8 cellular contexts compared by ENCODE assay signal in the genomic region with DNA sequence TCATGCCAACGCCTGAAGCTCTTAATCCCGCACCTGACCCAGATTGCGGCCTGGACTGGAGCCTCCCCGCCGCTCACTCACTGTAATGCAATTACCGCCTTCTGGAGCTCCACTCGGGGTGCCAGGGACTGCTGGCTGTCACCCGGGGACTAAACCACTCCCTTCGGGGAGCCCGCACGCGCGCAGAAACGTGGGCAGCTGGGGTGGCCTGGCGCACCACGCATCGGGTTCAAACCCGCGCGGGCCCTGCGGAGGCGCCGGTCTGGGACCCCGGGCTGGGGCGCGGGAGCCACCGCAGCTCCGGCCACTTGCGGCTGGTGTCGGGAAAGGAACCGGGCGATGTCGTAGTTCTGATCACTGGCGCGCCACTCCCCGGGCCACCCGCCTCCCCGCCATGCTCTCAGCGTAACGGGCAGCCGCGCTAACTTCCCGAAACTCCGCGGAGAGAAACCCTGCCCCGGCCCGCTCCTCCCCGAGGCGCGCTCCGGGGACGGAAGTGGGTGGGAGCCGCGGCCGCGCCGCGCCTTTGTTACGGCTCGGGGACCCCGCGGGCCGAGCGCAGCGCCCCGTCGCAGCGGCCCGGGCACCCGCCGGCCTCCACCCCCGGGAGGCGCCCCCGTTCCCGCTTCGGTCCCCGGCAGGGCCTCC.
DNase-seq lines count a peak whose midpoint lies in the region; ATAC-seq, FAIRE-seq and TF ChIP-seq lines count a peak whose summit lies in the region.

No MANE protein-coding gene starts in this region.

- peak overlapping the region; percentile 20 to 26 (median 20) for H3K27ac Mint-ChIP-seq in CD4-positive, CD25-positive, alpha-beta regulatory T cell

- H3K4me1 ChIP-seq in CD4-positive, CD25-positive, alpha-beta regulatory T cell (ENCODE audit: control insufficient read depth, insufficient read depth, low read length, poor library complexity, severe bottlenecking), result peaks cover 20% of the 10 kb centered on the region
- H3K4me1 ChIP-seq in keratinocyte (ENCODE audit: control insufficient read depth, extremely low read depth, insufficient read depth, low read length), result peaks cover 21% of the 10 kb centered on the region

- H3K36me3 Mint-ChIP-seq in CD4-positive, CD25-positive, alpha-beta regulatory T cell, result no peaks in the 10 kb centered on the region

- peak overlapping the region; percentile 95 for H3K4me2 ChIP-seq in keratinocyte (ENCODE audit: control insufficient read depth, extremely low read depth, insufficient read depth, low read depth, low read length)

- peaks cover 0 to 2% (median 0%) of the 10 kb centered on the region in 7 donors for H3K9me3 Mint-ChIP-seq in CD4-positive, CD25-positive, alpha-beta regulatory T cell

- H3K9me1 ChIP-seq in keratinocyte (ENCODE audit: control insufficient read depth, extremely low read depth, insufficient read depth, low read length), result no peaks in the 10 kb centered on the region

- peaks cover 34% of the 10 kb centered on the region for H3K27me3 Mint-ChIP-seq in CD4-positive, CD25-positive, alpha-beta regulatory T cell

- no peak for TF ChIP-seq CTCF in keratinocyte (optimal IDR thresholded peaks at IDR 0.05 in 1 of 3, IDR thresholded peaks at IDR 0.05 in 1 of 3, conservative IDR thresholded peaks at IDR 0.05 in 1 of 3; ENCODE audit: extremely low read depth in 1 of 3, insufficient read depth in 2 of 3, low read length in 3 of 3)

- no peaks in the 10 kb centered on the region for H3K9me3 ChIP-seq in CD4-positive, CD25-positive, alpha-beta regulatory T cell (ENCODE audit: control insufficient read depth in 2 of 2, low read length in 2 of 2)
- no peaks in the 10 kb centered on the region for H3K9me3 ChIP-seq in keratinocyte (ENCODE audit: control insufficient read depth, low read depth, low read length)

- H2AFZ ChIP-seq in keratinocyte (ENCODE audit: control insufficient read depth, low read length), result no peak overlapping the region

- FAIRE-seq in keratinocyte (lab: Jason Lieb, UNC), result no peak

- ATAC-seq in CD4-positive, CD25-positive, alpha-beta regulatory T cell (ENCODE audit: low read depth in 2 of 2), result peak; percentile 54 to 55
- ATAC-seq in GM19438 (IDR thresholded peaks at IDR 0.05; ENCODE audit: low read depth, unreplicated experiment) (peak; percentile 55), HG03521 (IDR thresholded peaks at IDR 0.05; ENCODE audit: unreplicated experiment) (peak; percentile 39)

- peak overlapping the region; percentile 87 for H3K9ac ChIP-seq in keratinocyte (ENCODE audit: control insufficient read depth, extremely low read depth, insufficient read depth, low read length)

- no peaks in the 10 kb centered on the region for H4K20me1 ChIP-seq in keratinocyte (ENCODE audit: control insufficient read depth, extremely low read depth, insufficient read depth, low read length)

- peaks cover 0 to 51% (median 17%) of the 10 kb centered on the region in 4 donors for H3K4me1 Mint-ChIP-seq in CD4-positive, CD25-positive, alpha-beta regulatory T cell

- in situ Hi-C loops in T47D (cut with HindIII; ENCODE audit: low pct_unique_long_range_greater_than_20kb, low sequenced_read_pairs), result no loop called here

- peak overlapping the region; percentile 62 for H3K4me3 ChIP-seq in CD4-positive, CD25-positive, alpha-beta regulatory T cell (ENCODE audit: low read depth, low read length)
- H3K4me3 ChIP-seq in keratinocyte (ENCODE audit: control insufficient read depth in 2 of 3, extremely low read depth in 1 of 3, insufficient read depth in 2 of 3, low read depth in 1 of 3, low read length in 3 of 3), result peak overlapping the region; percentile 62 to 87 (median 68)

- dilution Hi-C loops in keratinocyte (cut with MboI; ENCODE audit: extremely low pct_ligation_motif_present, low sequenced_read_pairs), result no loop called here

- H3K36me3 ChIP-seq in CD4-positive, CD25-positive, alpha-beta regulatory T cell (ENCODE audit: control insufficient read depth, insufficient read depth, low read length), result no peaks in the 10 kb centered on the region
- peaks cover 0 to 6% of the 10 kb centered on the region in 2 experiments for H3K36me3 ChIP-seq in keratinocyte (ENCODE audit: control insufficient read depth in 2 of 2, extremely low read depth in 1 of 2, insufficient read depth in 2 of 2, low read length in 2 of 2)

- peak overlapping the region; percentile 74 to 94 (median 90) for H3K4me3 Mint-ChIP-seq in CD4-positive, CD25-positive, alpha-beta regulatory T cell

- DNase-seq in CD4-positive, CD25-positive, alpha-beta regulatory T cell, result peak; percentile 16 to 60 (median 54)
- DNase-seq in T-helper 9 cell, result peak; percentile 25
- DNase-seq in T47D (ENCODE audit: low read depth in 1 of 2, low spot score in 1 of 2), result peak; percentile 41 to 60
- no peak for DNase-seq in keratinocyte (ENCODE audit: low read depth, low spot score)
- peak; percentile 73 for DNase-seq in stimulated activated CD4-positive, alpha-beta T cell treated with anti-CD3 and anti-CD28 coated beads, Interleukin-15, amount 100 ng/mL, for 24 hours
- DNase-seq in hippocampal formation (lab: John Stamatoyannopoulos, UW), result no peak

- peaks cover 50% of the 10 kb centered on the region for H3K79me2 ChIP-seq in keratinocyte (ENCODE audit: control insufficient read depth, insufficient read depth, low read length)

- H3K27ac ChIP-seq in CD4-positive, CD25-positive, alpha-beta regulatory T cell (ENCODE audit: insufficient read depth, low read length, poor library complexity, severe bottlenecking), result no peak overlapping the region
- peak overlapping the region; percentile 76 for H3K27ac ChIP-seq in keratinocyte (ENCODE audit: control insufficient read depth, insufficient read depth, low read length)

- no peaks in the 10 kb centered on the region for H3K27me3 ChIP-seq in CD4-positive, CD25-positive, alpha-beta regulatory T cell (ENCODE audit: control insufficient read depth, insufficient read depth, low read length)
- no peaks in the 10 kb centered on the region for H3K27me3 ChIP-seq in keratinocyte (ENCODE audit: control insufficient read depth, extremely low read depth, insufficient read depth, low read length)

Comparison
In these comparisons a context has a peak if more than half of its experiments do, and no peak if none do; other contexts are left out.
1. DNase-seq: peak in CD4-positive, CD25-positive, alpha-beta regulatory T cell (3 of 3), T-helper 9 cell (single experiment), T47D (2 of 2) and stimulated activated CD4-positive, alpha-beta T cell treated with anti-CD3 and anti-CD28 coated beads, Interleukin-15, amount 100 ng/mL, for 24 hours (single experiment); none in keratinocyte (single experiment) and hippocampal formation (0 of 2).
2. Peak in every context shown above with its lines, with median percentiles within 50 percentile points of each other: ATAC-seq.